In the genomic region with DNA sequence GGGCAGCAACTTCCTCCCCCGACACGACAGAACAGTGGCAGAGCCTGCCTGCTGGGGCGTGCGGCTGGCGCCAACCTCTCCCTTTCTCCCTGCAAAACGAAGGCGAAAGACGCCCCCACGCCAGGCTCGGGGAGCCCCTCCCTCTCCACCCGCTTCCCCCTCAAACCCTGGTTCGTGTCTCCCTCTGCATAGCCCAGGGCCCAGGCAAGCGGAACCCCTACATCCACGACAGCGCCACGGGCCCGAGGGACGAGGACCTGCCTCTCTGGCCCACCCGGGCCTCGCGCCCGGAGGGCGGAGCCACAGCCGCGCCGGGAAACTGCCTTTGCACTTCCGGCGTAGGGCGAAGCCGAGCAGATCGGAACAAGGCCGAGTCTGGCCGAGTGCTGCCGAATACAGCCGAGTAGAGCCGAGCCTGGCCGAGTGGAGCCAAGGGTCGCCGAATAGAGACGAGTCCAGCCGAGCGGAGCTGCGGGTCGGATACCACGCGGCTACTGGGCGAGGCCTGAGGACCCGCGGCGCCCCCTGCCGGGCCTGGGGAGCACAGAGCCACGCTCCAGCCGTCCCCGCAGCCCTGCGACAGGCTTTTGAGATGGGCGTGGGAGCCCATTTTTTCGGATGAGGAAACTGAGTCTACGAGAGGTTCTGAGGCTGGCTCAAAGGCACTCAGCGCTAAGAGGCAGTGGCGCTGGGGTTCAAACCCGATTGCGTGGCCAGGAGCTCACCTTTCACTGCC, we compare ENCODE assay signal across 8 cellular contexts. TPM values are rescaled to one million over a fixed set of nuclear protein-coding genes. Genes with fewer than 3 reads are reported as not detected.
DNase-seq lines count a peak whose midpoint lies in the region; TF ChIP-seq lines count a peak whose summit lies in the region.

No MANE protein-coding gene starts in this region.

- 0 to 1% (median 1%) methylated on average over 37 to 62 of the region's 62 CpGs for WGBS in stomach, 5 donors

- intact Hi-C loops in stomach (cut with DNase I; ENCODE audit: low total_unique reads) = no loop called here

- no peaks in the 10 kb centered on the region; the same call in 1 of the 2 replicates for H3K9me3 ChIP-seq in ES-I3 (ENCODE audit: control insufficient read depth, insufficient read depth, low read length)
- H3K9me3 ChIP-seq in Loucy (ENCODE audit: insufficient read depth, low read depth, low read length) = no peaks in the 10 kb centered on the region
- no peaks in the 10 kb centered on the region for H3K9me3 ChIP-seq in neural cell (ENCODE audit: low read length)
- H3K9me3 ChIP-seq in stomach = no peaks in the 10 kb centered on the region

- TF ChIP-seq POLR2A in Raji (IDR thresholded peaks at IDR 0.05; ENCODE audit: insufficient read depth, low read depth, low read length) = peak; percentile 95
- TF ChIP-seq POLR2A in stomach (IDR thresholded peaks at IDR 0.05) = peak in 2 of 4 donors; percentile 72 to 98

- no peaks in the 10 kb centered on the region for H3F3A ChIP-seq in Loucy (ENCODE audit: low read depth)
- H3F3A ChIP-seq in neural cell (ENCODE audit: insufficient read depth, low read length, poor library complexity, severe bottlenecking) = no peaks in the 10 kb centered on the region

- H3K79me2 ChIP-seq in Loucy (ENCODE audit: insufficient read depth, low read length) = peaks cover 8% of the 10 kb centered on the region; the same call in 1 of the 2 replicates
- H3K79me2 ChIP-seq in neural cell (replicated peaks; ENCODE audit: insufficient read depth, low read length) = no peaks in the 10 kb centered on the region

- TF ChIP-seq RAD21 in neural cell (conservative IDR thresholded peaks at IDR 0.05) = peak; percentile 73

- H3K4me3 ChIP-seq in H7 (ENCODE audit: insufficient read depth, low read depth, low read length) = peak overlapping the region; percentile 90
- H3K4me3 ChIP-seq in Loucy (ENCODE audit: low read length, poor library complexity, severe bottlenecking) = peak overlapping the region; percentile 97
- H3K4me3 ChIP-seq in fibroblast of villous mesenchyme (ENCODE audit: low read depth, low read length) = peak overlapping the region; percentile 80
- peak overlapping the region; percentile 73 for H3K4me3 ChIP-seq in neural cell (ENCODE audit: low read length)
- H3K4me3 ChIP-seq in stomach = peak overlapping the region; percentile 57 to 76 (median 62)

- peak overlapping the region; percentile 98 for H3K9ac ChIP-seq in ES-I3 (ENCODE audit: low read depth, low read length)
- peak overlapping the region; percentile 97 for H3K9ac ChIP-seq in Loucy (ENCODE audit: low read depth, low read length, poor library complexity, severe bottlenecking)
- H3K9ac ChIP-seq in neural cell (ENCODE audit: low read length) = peak overlapping the region; percentile 93

- no peaks in the 10 kb centered on the region for H3K36me3 ChIP-seq in ES-I3 (ENCODE audit: insufficient read depth, low read length)
- no peaks in the 10 kb centered on the region; the same call in 1 of the 2 replicates for H3K36me3 ChIP-seq in H7 (replicated peaks; ENCODE audit: control insufficient read depth, insufficient read depth, low read length)
- H3K36me3 ChIP-seq in Loucy (ENCODE audit: insufficient read depth, low read length) = no peaks in the 10 kb centered on the region
- H3K36me3 ChIP-seq in neural cell (ENCODE audit: insufficient read depth, low read length) = no peaks in the 10 kb centered on the region
- no peaks in the 10 kb centered on the region for H3K36me3 ChIP-seq in stomach

- peak; percentile 72 for TF ChIP-seq CTCF in Loucy (conservative IDR thresholded peaks at IDR 0.05; ENCODE audit: low read length)
- peak; percentile 90 for TF ChIP-seq CTCF in fibroblast of villous mesenchyme (IDR thresholded peaks at IDR 0.05; ENCODE audit: insufficient read depth, low read depth, low read length)
- peak; percentile 98 for TF ChIP-seq CTCF in neural cell (IDR thresholded peaks at IDR 0.05; ENCODE audit: poor library complexity, severe bottlenecking)
- TF ChIP-seq CTCF in stomach (IDR thresholded peaks at IDR 0.05) = peak in 5 of 7 experiments; percentile 84 to 94 (median 90)

- H2AFZ ChIP-seq in Loucy (ENCODE audit: low read length) (peak overlapping the region; percentile 94), neural cell (ENCODE audit: low read depth, low read length) (peak overlapping the region; percentile 79)

- peak overlapping the region; percentile 70 for H3K4me2 ChIP-seq in Loucy (ENCODE audit: low read depth, low read length, poor library complexity, severe bottlenecking)
- H3K4me2 ChIP-seq in neural cell (ENCODE audit: low read length) = peak overlapping the region; percentile 54

- no peaks in the 10 kb centered on the region for H3K9me2 ChIP-seq in Loucy (replicated peaks; ENCODE audit: low read depth, low read length)
- no peaks in the 10 kb centered on the region for H3K9me2 ChIP-seq in neural cell (ENCODE audit: insufficient read depth, low read length)

- H3K4me1 ChIP-seq in ES-I3 (ENCODE audit: insufficient read depth, low read length) (peaks cover 22% of the 10 kb centered on the region), Loucy (ENCODE audit: insufficient read depth, low read length, poor library complexity, severe bottlenecking) (peaks cover 16% of the 10 kb centered on the region), stomach (peaks cover 30 to 42% (median 40%) of the 10 kb centered on the region in 4 donors)

- H3K27me3 ChIP-seq in H7 (ENCODE audit: control insufficient read depth, insufficient read depth, low read length) (no peaks in the 10 kb centered on the region), Loucy (ENCODE audit: insufficient read depth, low read length, poor library complexity, severe bottlenecking) (no peaks in the 10 kb centered on the region), neural cell (ENCODE audit: insufficient read depth, low read depth, low read length) (no peaks in the 10 kb centered on the region), stomach (no peaks in the 10 kb centered on the region)

- H4K20me1 ChIP-seq in Loucy (ENCODE audit: insufficient read depth, low read length, poor library complexity, severe bottlenecking) (no peaks in the 10 kb centered on the region), neural cell (ENCODE audit: insufficient read depth) (no peaks in the 10 kb centered on the region)

- DNase-seq in H7 (peak; percentile 99), activated gamma-delta T cell (lab: John Stamatoyannopoulos, UW) (peak; percentile 97), fibroblast of villous mesenchyme (ENCODE audit: low read depth) (peak; percentile 98), stomach (peak; percentile 99)

- peak; percentile 57 for TF ChIP-seq EP300 in neural cell (conservative IDR thresholded peaks at IDR 0.05; ENCODE audit: poor library complexity, severe bottlenecking)
- TF ChIP-seq EP300 in stomach (IDR thresholded peaks at IDR 0.05) = no peak

- H3K27ac ChIP-seq in neural cell (ENCODE audit: low read length) (peak overlapping the region; percentile 89), stomach (peak overlapping the region; percentile 91 to 97 (median 97))

TF ChIP-seq in neural cell, 6 proteins besides CTCF, POLR2A, EP300 and RAD21 (continues in another document):
- TF ChIP-seq POLR2AphosphoS5 (IDR thresholded peaks at IDR 0.05) (peak; percentile 99), TAF1 (IDR thresholded peaks at IDR 0.05; ENCODE audit: low read depth) (no peak), SMC3 (conservative IDR thresholded peaks at IDR 0.05; ENCODE audit: poor library complexity) (peak; percentile 77), EZH2 (IDR thresholded peaks at IDR 0.05; ENCODE audit: borderline replicate concordance, insufficient read depth, low read length, poor library complexity, severe bottlenecking) (no peak), MXI1 (conservative IDR thresholded peaks at IDR 0.05; ENCODE audit: poor library complexity, severe bottlenecking) (peak; percentile 84)

RNA-seq across cellular contexts. Expression of gene C1QTNF6, which starts 11.2 kb away (rescaled TPM):
- 4.9 and 5.4 TPM in 2 replicates for total RNA-seq in H7 (2014; rRNA removed; shearing (Covaris generic))
- total RNA-seq in fibroblast of villous mesenchyme = 9.5 and 10.6 TPM in 2 replicates
- 5.3 and 7.9 TPM in 2 replicates for polyA plus RNA-seq in neural cell
- polyA minus RNA-seq in neural cell = 4.9 and 5.7 TPM in 2 replicates
- total RNA-seq in stomach = 10 to 100 TPM in 1 of 5 donors, 1 to 10 TPM in 2, under 1 TPM in 1, not detected in 1; 0.45 to 10.4 (median 3.0) TPM
- 1 to 10 TPM; 2.3 to 4.5 (median 4.1) TPM for polyA plus RNA-seq in stomach

RNA-seq across cellular contexts. Expression of gene SSTR3, which starts 13.0 kb away (rescaled TPM):
- total RNA-seq in H7 (2014; rRNA removed; shearing (Covaris generic)) = 0.21 TPM in 1 of 2 replicates, not detected in the other
- total RNA-seq in fibroblast of villous mesenchyme = not detected in 2 replicates
- not detected in 2 replicates for polyA plus RNA-seq in neural cell
- polyA minus RNA-seq in neural cell = not detected in 2 replicates
- under 1 TPM in 1 of 5 donors, not detected in 4; 0.37 TPM for total RNA-seq in stomach
- under 1 TPM in 2 of 3 donors, not detected in 1; 0.05 to 0.12 TPM for polyA plus RNA-seq in stomach

RNA-seq across cellular contexts. Expression of gene RAC2, which starts 44.8 kb away (rescaled TPM):
- 9.4 and 9.6 TPM in 2 replicates for total RNA-seq in H7 (2014; rRNA removed; shearing (Covaris generic))
- total RNA-seq in fibroblast of villous mesenchyme (8.1 and 11.2 TPM in 2 replicates), stomach (10 to 100 TPM in 3 of 5 donors, 1 to 10 TPM in 2; 1.8 to 50.4 (median 14.2) TPM)
- polyA plus RNA-seq in neural cell (not detected in 2 replicates), stomach (10 to 100 TPM; 17.6 to 23.8 (median 22.8) TPM)
- polyA minus RNA-seq in neural cell = not detected in 2 replicates

RNA-seq across cellular contexts. Expression of gene IL2RB, which starts 49.6 kb away (rescaled TPM):
- total RNA-seq in H7 (2014; rRNA removed; shearing (Covaris generic)) = 0.21 and 0.41 TPM in 2 replicates
- under 0.01 and 0.64 TPM in 2 replicates for total RNA-seq in fibroblast of villous mesenchyme
- polyA plus RNA-seq in neural cell = not detected in 2 replicates
- polyA minus RNA-seq in neural cell = not detected in 2 replicates
- total RNA-seq in stomach = 1 to 10 TPM in 2 of 5 donors, under 1 TPM in 1, not detected in 2; 0.73 to 5.3 (median 5.2) TPM
- 1 to 10 TPM in 1 of 3 donors, under 1 TPM in 2; 0.44 to 2.6 (median 0.58) TPM for polyA plus RNA-seq in stomach

Comparison
In these comparisons a context has a peak if more than half of its experiments do, and no peak if none do; other contexts are left out.
1. Peak in every context shown above with its lines: DNase-seq, H3K4me3 ChIP-seq and H3K27ac ChIP-seq.